22 cellular contexts compared by ENCODE assay signal in genomic region chr2:240993446-240994160, GRCh38. TPM values are rescaled to one million over a fixed set of nuclear protein-coding genes. Genes with fewer than 3 reads are reported as not detected.
DNase-seq lines count a peak whose midpoint lies in the region; ATAC-seq and TF ChIP-seq lines count a peak whose summit lies in the region.
"Had no signal": no experiment of that assay in that cellular context is flagged by ENCODE, and none has a peak within 500 bp of the region (broad histone marks: within the 10 kb centered on the region; RNA-seq: fewer than 3 reads in every experiment).

No MANE protein-coding gene starts in this region.

- no peaks in the 10 kb centered on the region for H3K36me3 ChIP-seq in NT2/D1 (ENCODE audit: insufficient read depth, insufficient read length, low read length)
- no peaks in the 10 kb centered on the region for H3K36me3 ChIP-seq in lower lobe of right lung
- no peaks in the 10 kb centered on the region for H3K36me3 ChIP-seq in suprapubic skin
- H3K36me3 ChIP-seq: gastroesophageal sphincter, upper lobe of right lung had no signal

- H3K4me3 ChIP-seq in NT2/D1 (ENCODE audit: insufficient read length, low read depth), result no peak overlapping the region
- H3K4me3 ChIP-seq in lower lobe of right lung, result no peak overlapping the region
- no peak overlapping the region for H3K4me3 ChIP-seq in suprapubic skin
- H3K4me3 ChIP-seq: gastroesophageal sphincter, GM23338, upper lobe of right lung had no signal

- WGBS in suprapubic skin, result 95% methylated on average over 10 of the region's 19 CpGs

- TF ChIP-seq CTCF in lower lobe of right lung (IDR thresholded peaks at IDR 0.05) (no peak), suprapubic skin (IDR thresholded peaks at IDR 0.05) (no peak)

- DNase-seq in NCI-H345 treated with DMSO at 0.1 percent for 48 hours (lab: John Stamatoyannopoulos, UW; ENCODE audit: unreplicated experiment), result peak; percentile 46
- no peak for DNase-seq in NCI-H345 (lab: John Stamatoyannopoulos, UW)
- DNase-seq in NT2/D1 (ENCODE audit: low read depth, low spot score), result no peak
- DNase-seq in lower lobe of right lung, result peak; percentile 41
- DNase-seq in suprapubic skin (ENCODE audit: low spot score in 2 of 2), result peak; percentile 60 to 74
- no peak for DNase-seq in NCI-H1092 treated with DMSO at 0.1 percent for 48 hours (lab: John Stamatoyannopoulos, UW)
- DNase-seq in amygdala (lab: John Stamatoyannopoulos, UW), result no peak
- DNase-seq: DMS 273 treated with DMSO at 0.1 percent for 48 hours; effector CD4-positive, alpha-beta T cell; GDM1; NCI-H1436; NCI-H2171 treated with DMSO at 0.1 percent for 48 hours; NCI-H82; SK-N-SH; T-helper 9 cell; upper lobe of right lung had no signal

- peaks cover 14% of the 10 kb centered on the region for H3K9me3 ChIP-seq in NT2/D1 (ENCODE audit: insufficient read depth, low read length)
- no peaks in the 10 kb centered on the region for H3K9me3 ChIP-seq in lower lobe of right lung
- H3K9me3 ChIP-seq in suprapubic skin, result no peaks in the 10 kb centered on the region
- H3K9me3 ChIP-seq: SK-N-SH, upper lobe of right lung had no signal

- no peak for TF ChIP-seq POLR2A in suprapubic skin (IDR thresholded peaks at IDR 0.05)

- no peak for ATAC-seq in lower lobe of right lung
- no peak for ATAC-seq in GM21526 (IDR thresholded peaks at IDR 0.05; ENCODE audit: low FRiP score, unreplicated experiment)
- ATAC-seq: activated CD4-positive, CD25-positive, alpha-beta regulatory T cell treated with anti-CD3 and anti-CD28 coated beads, Interleukin-2, amount 50 U/mL, for 24 hours; esophagus mucosa; gastroesophageal sphincter; GM23338; stimulated activated memory B cell treated with anti-CD40 and anti-IgM and Interleukin-4, amounts not matched to agents 10 μg/mL and 1 μg/mL and 100 μg/mL, for 72 hours; upper lobe of right lung had no signal

- H3K27me3 ChIP-seq in NT2/D1 (ENCODE audit: insufficient read depth, insufficient read length) (peaks cover 10% of the 10 kb centered on the region), lower lobe of right lung (ENCODE audit: low read depth) (no peaks in the 10 kb centered on the region), suprapubic skin (peaks cover 6% of the 10 kb centered on the region)
- H3K27me3 ChIP-seq: gastroesophageal sphincter, upper lobe of right lung had no signal

- intact Hi-C loops in lower lobe of right lung (cut with DNase I), result no loop called here

- TF ChIP-seq EP300 in suprapubic skin (IDR thresholded peaks at IDR 0.05), result no peak

- H3K27ac ChIP-seq in lower lobe of right lung (no peak overlapping the region), suprapubic skin (no peak overlapping the region)
- H3K27ac ChIP-seq: gastroesophageal sphincter, upper lobe of right lung had no signal

- peak overlapping the region; percentile 10 for H3K9ac ChIP-seq in NT2/D1 (ENCODE audit: insufficient read length, low read depth)
- H3K9ac ChIP-seq: SK-N-SH had no signal

- H3K4me1 ChIP-seq in NT2/D1 (ENCODE audit: insufficient read depth, insufficient read length) (peaks cover 33% of the 10 kb centered on the region), lower lobe of right lung (peaks cover 58% of the 10 kb centered on the region), suprapubic skin (peaks cover 61% of the 10 kb centered on the region)

RNA-seq across cellular contexts. Expression of gene SNED1, which starts 4.8 kb away (rescaled TPM):
- total RNA-seq in lower lobe of right lung (36.2 TPM), suprapubic skin (10 to 100 TPM in 3 of 4 donors, 1 to 10 TPM in 1; 5.6 to 31.9 (median 13.2) TPM)

Comparison
In these comparisons a context has a peak if more than half of its experiments do, and no peak if none do; other contexts are left out.
1. DNase-seq: peak in NCI-H345 treated with DMSO at 0.1 percent for 48 hours (single experiment), lower lobe of right lung (single experiment) and suprapubic skin (2 of 2); none in NCI-H345 (single experiment), NT2/D1 (single experiment), NCI-H1092 treated with DMSO at 0.1 percent for 48 hours (single experiment) and amygdala (0 of 56).